Comparison of ENCODE assay signal across 8 cellular contexts in the genomic region with DNA sequence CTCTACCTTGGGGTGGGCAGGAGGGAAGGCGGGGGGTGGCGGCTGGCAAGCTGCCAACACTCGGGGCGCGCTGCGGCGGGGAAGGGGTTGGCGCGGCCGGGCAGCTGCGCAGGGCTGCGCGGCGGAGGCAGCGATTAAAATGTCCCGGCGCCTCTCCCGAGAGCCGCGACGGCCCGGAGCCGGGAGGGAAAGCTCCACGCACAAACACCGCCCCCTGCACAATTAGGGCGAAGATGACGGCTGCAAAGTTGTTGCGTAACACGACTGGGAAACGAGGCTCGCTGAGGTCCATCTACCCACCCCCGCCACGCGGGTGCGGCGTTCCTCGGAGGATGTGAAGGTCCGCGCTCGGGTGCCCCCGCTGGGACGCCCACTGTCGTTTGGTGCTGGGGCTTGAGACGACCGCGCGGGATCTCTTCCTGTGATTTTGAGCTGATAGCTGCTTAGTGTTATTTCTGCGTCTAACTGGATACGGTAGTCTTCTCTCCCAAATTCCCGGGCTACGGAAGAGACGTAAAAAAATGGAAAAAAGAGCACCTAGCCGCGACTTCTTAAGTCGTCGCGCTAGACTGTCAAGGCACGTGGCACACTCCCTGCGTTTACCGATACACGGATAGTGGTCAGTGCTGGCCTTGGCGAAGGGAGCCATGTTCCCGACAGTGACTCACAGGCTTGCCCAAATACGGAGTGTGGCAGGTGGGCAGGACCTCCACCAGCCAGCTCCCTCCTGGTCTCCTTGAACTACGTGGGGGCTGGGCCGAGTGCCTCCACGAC.
A peak's percentile ranks its signal among the peaks of the same experiment; 100 is the strongest.
DNase-seq lines count a peak whose midpoint lies in the region; ATAC-seq and TF ChIP-seq lines count a peak whose summit lies in the region.

No MANE protein-coding gene starts in this region.

- POLR2A ChIA-PET in HEK293T (lab: Yijun Ruan, JAX): interaction anchor here (0.6 to 1.2 kb wide), 6 partner anchors 27 to 666 kb away, joined by 3 to 4 read pairs (median 3); no protein-coding TSS in a partner anchor

- DNase-seq in EL: peak; percentile 84
- peak; percentile 46 for DNase-seq in HEK293T (ENCODE audit: extremely low spot score)
- peak; percentile 46 for DNase-seq in NCI-H748 treated with DMSO at 0.1 percent for 48 hours (lab: John Stamatoyannopoulos, UW)
- DNase-seq in activated T-cell treated with anti-CD3 and anti-CD28 coated beads for 4 hours: peak; percentile 63
- DNase-seq in epithelial cell of prostate (ENCODE audit: low read depth, low spot score): peak; percentile 40
- peak; percentile 84 for DNase-seq in midbrain (lab: John Stamatoyannopoulos, UW)
- DNase-seq in stimulated activated CD8-positive, alpha-beta memory T cell treated with anti-CD3 and anti-CD28 coated beads, Interleukin-4, amount 100 ng/mL, for 4 hours (ENCODE audit: low read depth in 2 of 2, low spot score in 1 of 2): peak; percentile 52 to 58

- ATAC-seq in GM21360 (IDR thresholded peaks at IDR 0.05; ENCODE audit: unreplicated experiment): no peak

- CTCF ChIA-PET in HEK293T (lab: Yijun Ruan, JAX): interaction anchor here (1.0 to 2.6 kb wide), 2 partner anchors 9 to 509 kb away, joined by 4 to 12 read pairs; no protein-coding TSS in a partner anchor

- H3K27ac ChIP-seq in epithelial cell of prostate: peak overlapping the region; percentile 92

TF ChIP-seq in HEK293T, 16 proteins besides CTCF, POLR2A, EP300 and RAD21:
- no peak for TF ChIP-seq HDGF (IDR thresholded peaks at IDR 0.05; ENCODE audit: borderline replicate concordance)
- peak; percentile 92 for TF ChIP-seq L3MBTL2 (conservative IDR thresholded peaks at IDR 0.05)
